20 cellular contexts compared by ENCODE assay signal in genomic region chr3:113423699-113424098, GRCh38. TPM values are rescaled to one million over a fixed set of nuclear protein-coding genes. Genes with fewer than 3 reads are reported as not detected.
DNase-seq lines count a peak whose midpoint lies in the region; ATAC-seq and TF ChIP-seq lines count a peak whose summit lies in the region.
"Had no signal": no experiment of that assay in that cellular context is flagged by ENCODE, and none has a peak within 500 bp of the region (broad histone marks: within the 10 kb centered on the region; RNA-seq: fewer than 3 reads in every experiment).

No MANE protein-coding gene starts in this region.

- 0 out of 2 replicates have a peak, but pooled peaks cover 3% of the 10 kb centered on the region for H3F3A ChIP-seq in MM.1S (ENCODE audit: insufficient read depth, low read length)

- POLR2A ChIA-PET in RWPE1 (lab: Yijun Ruan, JAX; ENCODE audit: low non-redundant PET) = no interaction called here

- H3K27ac ChIP-seq in MM.1S (ENCODE audit: low read length) (no peak overlapping the region), RWPE1 (no peak overlapping the region)
- H3K27ac ChIP-seq: epithelial cell of prostate, upper lobe of left lung had no signal

- H4K20me1 ChIP-seq in MM.1S (ENCODE audit: insufficient read depth, low read length) = no peaks in the 10 kb centered on the region

- peaks cover 0 to 3% (median 0%) of the 10 kb centered on the region in 6 donors for H3K9me3 Mint-ChIP-seq in immature natural killer cell

- H3K9me3 ChIP-seq in MM.1S (replicated peaks; ENCODE audit: insufficient read depth, low read length) = no peaks in the 10 kb centered on the region
- H3K9me3 ChIP-seq: upper lobe of left lung had no signal

- H2AFZ ChIP-seq in MM.1S (ENCODE audit: low read length) = no peak overlapping the region

- H3K36me3 Mint-ChIP-seq in immature natural killer cell = peaks cover 34 to 44% (median 40%) of the 10 kb centered on the region in 3 donors

- ATAC-seq in GM18517 (IDR thresholded peaks at IDR 0.05; ENCODE audit: unreplicated experiment) (peak; percentile 89), GM21526 (IDR thresholded peaks at IDR 0.05; ENCODE audit: low FRiP score, unreplicated experiment) (peak; percentile 65)
- no peak for ATAC-seq in stimulated activated naive CD8-positive, alpha-beta T cell treated with anti-CD3 and anti-CD28 coated beads, Interleukin-15, Interleukin-2, amounts not matched to agents 100 U/mL and 50 U/mL, for 24 hours
- ATAC-seq: activated T-cell treated with anti-CD3 and anti-CD28 coated beads, Interleukin-2, amount 50 U/mL, for 72 hours; left colon; naive thymus-derived CD4-positive, alpha-beta T cell had no signal

- H3K9me2 ChIP-seq in MM.1S (replicated peaks; ENCODE audit: insufficient read depth, low read length) = no peaks in the 10 kb centered on the region

- no peaks in the 10 kb centered on the region for H3K79me2 ChIP-seq in MM.1S (ENCODE audit: low read length)

- H3K4me3 Mint-ChIP-seq in immature natural killer cell = peak overlapping the region in 1 of 5 donors; percentile 7
- H3K4me3 Mint-ChIP-seq: activated CD4-positive, alpha-beta T cell treated with anti-CD3 and anti-CD28 coated beads, Interleukin-2, amount 10 ng/mL, durations not matched to agents 7 days and 5 days; activated T-cell treated with anti-CD3 and anti-CD28 coated beads, Interleukin-2, amount 50 U/mL, for 72 hours had no signal

- H3K4me1 ChIP-seq in MM.1S (ENCODE audit: low read length) = peaks cover 10% of the 10 kb centered on the region
- H3K4me1 ChIP-seq: upper lobe of left lung had no signal

- peak; percentile 69 for DNase-seq in MM.1S
- peak; percentile 6 to 22 (median 14) for DNase-seq in immature natural killer cell
- no peak for DNase-seq in RWPE1 (ENCODE audit: low spot score)
- DNase-seq in stimulated activated naive CD8-positive, alpha-beta T cell treated with anti-CD3 and anti-CD28 coated beads, Interleukin-15, Interleukin-2, amounts not matched to agents 100 U/mL and 50 U/mL, for 24 hours = no peak
- DNase-seq in DMS 273 (lab: John Stamatoyannopoulos, UW; ENCODE audit: unreplicated experiment) = no peak
- DNase-seq in hypothalamus (lab: John Stamatoyannopoulos, UW) = no peak
- DNase-seq: activated CD4-positive, alpha-beta T cell treated with anti-CD3 and anti-CD28 coated beads, Interleukin-2, amount 10 ng/mL, durations not matched to agents 7 days and 5 days; activated T-cell treated with anti-CD3 and anti-CD28 coated beads, Interleukin-2, amount 50 U/mL, for 72 hours; DMS79 treated with DMSO at 0.1 percent for 48 hours; left colon; naive thymus-derived CD4-positive, alpha-beta T cell; NCI-H1436 treated with DMSO at 0.1 percent for 48 hours; NCI-H524; RPMI8226; stimulated activated CD4-positive, alpha-beta T cell treated with anti-CD3 and anti-CD28 coated beads, Interleukin-2, amount 100 ng/mL, for 24 hours; upper lobe of left lung had no signal

- TF ChIP-seq CTCF in MM.1S (IDR thresholded peaks at IDR 0.05; ENCODE audit: low read length) = no peak
- TF ChIP-seq CTCF in RWPE1 (conservative IDR thresholded peaks at IDR 0.05; ENCODE audit: low read depth) = no peak

- no peak overlapping the region for H3K9ac ChIP-seq in MM.1S (ENCODE audit: low read length)

- H3K27ac Mint-ChIP-seq in immature natural killer cell = peak overlapping the region in 1 of 6 donors; percentile 72
- H3K27ac Mint-ChIP-seq: activated CD4-positive, alpha-beta T cell treated with anti-CD3 and anti-CD28 coated beads, Interleukin-2, amount 10 ng/mL, durations not matched to agents 7 days and 5 days; activated T-cell treated with anti-CD3 and anti-CD28 coated beads, Interleukin-2, amount 50 U/mL, for 72 hours; naive thymus-derived CD4-positive, alpha-beta T cell had no signal

- no peaks in the 10 kb centered on the region for H3K27me3 ChIP-seq in MM.1S (replicated peaks; ENCODE audit: insufficient read depth, low read length)
- H3K27me3 ChIP-seq: upper lobe of left lung had no signal

- H3K36me3 ChIP-seq in MM.1S (replicated peaks; ENCODE audit: insufficient read depth, low read length) = peaks cover 8% of the 10 kb centered on the region; the same call in 1 of the 2 replicates

- peaks cover 0 to 5% (median 0%) of the 10 kb centered on the region in 3 donors for H3K27me3 Mint-ChIP-seq in immature natural killer cell (ENCODE audit: low read depth in 3 of 3)
- H3K27me3 Mint-ChIP-seq: activated CD4-positive, alpha-beta T cell treated with anti-CD3 and anti-CD28 coated beads, Interleukin-2, amount 10 ng/mL, durations not matched to agents 7 days and 5 days; IgD-negative memory B cell; naive thymus-derived CD4-positive, alpha-beta T cell had no signal

- H3K4me3 ChIP-seq in MM.1S (ENCODE audit: low read length) = no peak overlapping the region
- H3K4me3 ChIP-seq: upper lobe of left lung had no signal

- CTCF ChIA-PET in RWPE1 (lab: Yijun Ruan, JAX) = no interaction called here

- H3K4me2 ChIP-seq in MM.1S (ENCODE audit: low read depth, low read length) = no peak overlapping the region

- H3K4me1 Mint-ChIP-seq in immature natural killer cell = peaks cover 6 to 9% of the 10 kb centered on the region in 2 donors
- H3K4me1 Mint-ChIP-seq: activated CD4-positive, alpha-beta T cell treated with anti-CD3 and anti-CD28 coated beads, Interleukin-2, amount 10 ng/mL, durations not matched to agents 7 days and 5 days; naive thymus-derived CD4-positive, alpha-beta T cell had no signal

RNA-seq across cellular contexts. Expression of gene CFAP44, which starts 17.6 kb away (rescaled TPM):
- under 1 TPM in 2 of 3 donors, not detected in 1; 0.22 to 0.34 TPM for polyA plus RNA-seq in immature natural killer cell

Comparison
In these comparisons a context has a peak if more than half of its experiments do, and no peak if none do; other contexts are left out.
1. DNase-seq: peak in MM.1S (single experiment) and immature natural killer cell (3 of 3); none in RWPE1 (single experiment), stimulated activated naive CD8-positive, alpha-beta T cell treated with anti-CD3 and anti-CD28 coated beads, Interleukin-15, Interleukin-2, amounts not matched to agents 100 U/mL and 50 U/mL, for 24 hours (single experiment), DMS 273 (single experiment) and hypothalamus (0 of 51).